ENCODE assay signal across 8 cellular contexts in the genomic region with DNA sequence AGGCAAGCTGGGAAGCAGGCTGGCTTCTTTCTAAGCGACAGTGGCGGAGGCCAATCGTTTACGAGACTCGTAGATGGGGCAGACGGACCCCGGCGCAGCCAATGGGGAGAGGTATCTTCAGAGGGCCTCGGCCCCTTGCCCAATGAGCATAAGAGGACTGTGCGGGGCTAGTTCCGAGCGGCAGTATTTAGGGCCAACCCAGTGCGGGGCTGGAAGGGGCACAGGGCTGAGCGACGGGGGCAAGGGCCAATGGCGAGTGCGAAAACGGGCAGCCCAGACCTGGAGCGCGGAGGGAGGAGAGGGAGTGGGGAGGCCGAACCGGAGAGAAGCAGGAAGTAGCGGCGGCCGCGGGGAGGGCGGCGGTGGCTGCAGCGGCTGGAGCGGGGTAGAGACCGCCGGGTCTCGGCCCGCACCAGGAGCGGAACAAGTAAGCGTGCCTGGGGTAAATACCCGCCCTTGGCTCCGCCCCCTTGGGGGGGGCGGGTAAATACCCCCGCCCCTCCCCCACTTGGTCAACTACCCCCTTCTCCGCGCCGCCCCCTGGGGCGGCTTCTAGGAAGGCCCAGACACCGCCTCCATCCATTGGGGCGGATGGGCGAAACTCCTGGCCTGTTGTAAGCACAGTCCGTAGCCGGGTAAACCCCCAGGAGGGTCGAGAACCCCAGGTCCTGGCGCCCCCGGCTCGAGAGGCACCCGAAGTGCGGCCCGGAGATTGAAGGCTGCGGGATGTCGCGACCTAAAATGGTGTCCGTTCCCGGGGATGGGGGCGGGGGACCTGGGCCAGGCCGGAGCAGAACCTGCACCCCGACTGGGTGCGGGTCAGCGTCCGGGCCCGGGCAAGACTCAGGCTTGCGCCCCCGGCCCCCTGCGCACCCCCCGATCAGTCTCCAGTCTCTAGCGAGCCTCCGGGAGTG. TPM values are rescaled to one million over a fixed set of nuclear protein-coding genes. Genes with fewer than 3 reads are reported as not detected.
A peak's percentile ranks its signal among the peaks of the same experiment; 100 is the strongest.
DNase-seq lines count a peak whose midpoint lies in the region; ATAC-seq, FAIRE-seq and TF ChIP-seq lines count a peak whose summit lies in the region.

Gene ZNF687 (plus strand): TSS at position 331 of the 914 bp plus-strand sequence. CDS start 3,993 bp downstream, outside the sequence.

- H2AFZ ChIP-seq in OCI-LY3 (ENCODE audit: low read depth, low read length): peak within 1 kb of the TSS; percentile 77

- peak within 1 kb of the TSS; percentile 80 for H3K4me3 ChIP-seq in OCI-LY3 (ENCODE audit: low read length)
- peak within 1 kb of the TSS; percentile 86 for H3K4me3 ChIP-seq in mesodermal cell (ENCODE audit: extremely low read depth, insufficient read depth, low read length, poor library complexity, severe bottlenecking)

- no peaks in the 10 kb centered on the region for H3K27me3 ChIP-seq in OCI-LY3 (ENCODE audit: low read depth, low read length)

- peaks cover 36% of the 10 kb centered on the region for H3K79me2 ChIP-seq in OCI-LY3 (ENCODE audit: low read length)

- H3K4me2 ChIP-seq in OCI-LY3 (ENCODE audit: low read length): peak within 1 kb of the TSS; percentile 100

- peak; percentile 32 for FAIRE-seq in D721Med (lab: Jason Lieb, UNC)
- FAIRE-seq in endometrium (lab: Jason Lieb, UNC): peak; percentile 98

- H3K36me3 ChIP-seq in OCI-LY3 (replicated peaks; ENCODE audit: low read depth, low read length) (peaks cover 17% of the 10 kb centered on the region), mesodermal cell (ENCODE audit: control insufficient read depth, insufficient read depth, low read length) (peaks cover 20% of the 10 kb centered on the region)

- TF ChIP-seq CTCF in D721Med (IDR thresholded peaks at IDR 0.05; ENCODE audit: insufficient read depth, missing control alignments) (no peak), OCI-LY3 (IDR thresholded peaks at IDR 0.05; ENCODE audit: low read depth, low read length) (no peak)

- DNase-seq in D721Med (ENCODE audit: insufficient read length, low spot score) (peak; percentile 99), HuH-7 (ENCODE audit: low spot score) (peak; percentile 99)
- peak; percentile 97 for DNase-seq in activated CD8-positive, alpha-beta memory T cell treated with anti-CD3 and anti-CD28 coated beads, Interleukin-2, amount 50 U/mL, for 48 hours
- peak; percentile 95 for DNase-seq in stimulated activated CD8-positive, alpha-beta memory T cell treated with anti-CD3 and anti-CD28 coated beads, Interleukin-15, amount 100 ng/mL, for 4 hours (ENCODE audit: low read depth in 2 of 2)

- peak within 1 kb of the TSS; percentile 83 for H3K9ac ChIP-seq in OCI-LY3 (ENCODE audit: low read length)

- peaks cover 20% of the 10 kb centered on the region for H3K4me1 ChIP-seq in OCI-LY3 (ENCODE audit: low read length)
- peaks cover 8% of the 10 kb centered on the region for H3K4me1 ChIP-seq in mesodermal cell (ENCODE audit: control insufficient read depth, insufficient read depth, low read length, poor library complexity, severe bottlenecking)

- peak; percentile 81 for ATAC-seq in GM21515 (IDR thresholded peaks at IDR 0.05; ENCODE audit: unreplicated experiment)

- H3K9me3 ChIP-seq in OCI-LY3 (ENCODE audit: insufficient read depth, low read length) (no peaks in the 10 kb centered on the region), mesodermal cell (ENCODE audit: control insufficient read depth, low read length) (no peaks in the 10 kb centered on the region)

- H3K27ac ChIP-seq in OCI-LY3 (ENCODE audit: low read length): peak within 1 kb of the TSS; percentile 86
- H3K27ac ChIP-seq in mesodermal cell (ENCODE audit: low read depth, low read length, severe bottlenecking): peak within 1 kb of the TSS; percentile 100

- H4K20me1 ChIP-seq in OCI-LY3 (ENCODE audit: insufficient read depth, low read length): peaks cover 12% of the 10 kb centered on the region; the same call in 1 of the 2 replicates

- WGBS in mesodermal cell (ENCODE audit: insufficient coverage in 2 of 2), 2 experiments: 0% methylated on average over 55 to 62 of the region's 74 CpGs

RNA-seq across cellular contexts. Expression of gene ZNF687, which starts in this region (rescaled TPM):
- 18.9 TPM for polyA plus RNA-seq in mesodermal cell (2013, experiment 1 of 2)
- polyA plus RNA-seq in mesodermal cell (2013, experiment 2 of 2): 19.5 TPM

Comparison
In these comparisons a context has a peak if more than half of its experiments do, and no peak if none do; other contexts are left out.
1. Peak in every context shown above with its lines: DNase-seq, ATAC-seq, H3K4me3 ChIP-seq and H3K27ac ChIP-seq.